ENCODE assay signal across 8 cellular contexts in genomic region chr20:50987493-50988210, GRCh38. TPM values are rescaled to one million over a fixed set of nuclear protein-coding genes. Genes with fewer than 3 reads are reported as not detected.
DNase-seq lines count a peak whose midpoint lies in the region; ATAC-seq, FAIRE-seq and TF ChIP-seq lines count a peak whose summit lies in the region.

No MANE protein-coding gene starts in this region.

- FAIRE-seq in A549 (lab: Jason Lieb, UNC): no peak

- peak; percentile 96 for ATAC-seq in A549
- ATAC-seq in HG02852 (IDR thresholded peaks at IDR 0.05; ENCODE audit: unreplicated experiment): no peak

- TF ChIP-seq CTCF in A549 (IDR thresholded peaks at IDR 0.05): peak; percentile 92
- peak; percentile 77 for TF ChIP-seq CTCF in GM13977 (IDR thresholded peaks at IDR 0.05; ENCODE audit: extremely low read depth, insufficient read depth, missing control alignments)

- in situ Hi-C loops in GM13977 (cut with MboI; ENCODE audit: low pct_unique_long_range_greater_than_20kb, low sequenced_read_pairs, unreplicated experiment): loop anchor here (25.0 kb wide), 1 partner anchor 650 kb away; no protein-coding TSS in a partner anchor

- no peak for TF ChIP-seq EP300 in A549 (IDR thresholded peaks at IDR 0.05)

- no peak for TF ChIP-seq POLR2A in A549 (IDR thresholded peaks at IDR 0.05; ENCODE audit: low read length)

- H3K4me3 ChIP-seq in A549: no peak overlapping the region
- no peak overlapping the region for H3K4me3 ChIP-seq in SK-N-MC

- H3K9ac ChIP-seq in SK-N-MC (ENCODE audit: insufficient read length): no peak overlapping the region

- H3K36me3 ChIP-seq in SK-N-MC (ENCODE audit: insufficient read depth, low read length): no peaks in the 10 kb centered on the region

- POLR2A ChIA-PET in A549 (lab: Yijun Ruan, JAX): interaction anchor here (0.6 to 1.0 kb wide), 5 partner anchors 30 to 643 kb away, joined by 3 to 10 read pairs (median 3); partner anchors contain the start of gene DPM1

- H3K27ac ChIP-seq in A549 (peak overlapping the region; percentile 38 to 75; a peak in 3 of 6 replicates), SK-N-MC (no peak overlapping the region)

- H3K9me3 ChIP-seq in A549: no peaks in the 10 kb centered on the region
- H3K9me3 ChIP-seq in SK-N-MC (ENCODE audit: low read depth, low read length): no peaks in the 10 kb centered on the region

- CTCF ChIA-PET in A549 (lab: Yijun Ruan, JAX): interaction anchor here (0.6 to 20.8 kb wide), 107 partner anchors 9 to 1186 kb away, joined by 3 to 565 read pairs (median 4); partner anchors contain the start of genes ADNP, BCAS4, DPM1 and MOCS3

- intact Hi-C loops in posterior cingulate gyrus (cut with DNase I): loop anchor here (1.0 to 10.0 kb wide), 3 partner anchors 319 to 1097 kb away; no protein-coding TSS in a partner anchor

- TF ChIP-seq RAD21 in A549 (conservative IDR thresholded peaks at IDR 0.05 in 1 of 2, IDR thresholded peaks at IDR 0.05 in 1 of 2): peak; percentile 96 to 98

- peak overlapping the region; percentile 56 for H3K4me2 ChIP-seq in A549

- DNase-seq in A549 (ENCODE audit: low read depth in 1 of 2, low spot score in 1 of 2) (peak; percentile 76 to 92), GM13977 (ENCODE audit: low spot score) (peak; percentile 73), NCI-H1092 (lab: John Stamatoyannopoulos, UW) (peak; percentile 65), SK-N-MC (ENCODE audit: low read depth, low spot score) (peak; percentile 52), globus pallidus (ENCODE audit: low spot score) (peak; percentile 73), posterior cingulate gyrus (peak in 7 of 10 donors; percentile 28 to 90 (median 57))
- peak; percentile 47 for DNase-seq in activated naive CD4-positive, alpha-beta T cell treated with Interleukin-2 at 50 U/mL for 16 hours

- 6% methylated on average over 12 of the region's 13 CpGs for WGBS in A549 (ENCODE audit: missing lambda C conversion rate)

- H3K4me1 ChIP-seq in A549: peaks cover 4% of the 10 kb centered on the region; the same call in 2 of the 3 replicates

TF ChIP-seq in A549, 52 proteins besides CTCF, POLR2A, EP300 and RAD21:
- TF ChIP-seq SMC3 (IDR thresholded peaks at IDR 0.05) (peak; percentile 90), REST (IDR thresholded peaks at IDR 0.05) (no peak), BCL3 (IDR thresholded peaks at IDR 0.05) (no peak), CBX8 (IDR thresholded peaks at IDR 0.05) (no peak), USF2 (IDR thresholded peaks at IDR 0.05) (no peak)

RNA-seq across cellular contexts. Expression of gene MOCS3, which starts 29.0 kb away (rescaled TPM):
- polyA plus RNA-seq in A549 (2011; rRNA removed): 4.4 and 4.8 TPM in 2 replicates
- polyA plus RNA-seq in A549 (2012; cell fraction: cytosol; rRNA removed): 4.0 and 5.9 TPM in 2 replicates
- polyA plus RNA-seq in A549 (2012; cell fraction: nucleus; rRNA removed): 6.0 and 6.6 TPM in 2 replicates
- 5.3 to 6.0 TPM (median 5.7 TPM) in 3 replicates for polyA plus RNA-seq in A549 (2017; fragmentation: RNase III; extraction: RNeasy Plus Mini Kit Qiagen cat#74134 plus additional on column Dnase treatment)
- 6.2 and 8.5 TPM in 2 replicates for polyA minus RNA-seq in A549 (2011; rRNA and poly(A)+ RNA removed)

RNA-seq across cellular contexts. Expression of gene DPM1, which starts 29.3 kb away (rescaled TPM):
- polyA plus RNA-seq in A549 (2011; rRNA removed): 49.0 and 104 TPM in 2 replicates
- 39.7 and 51.9 TPM in 2 replicates for polyA plus RNA-seq in A549 (2012; cell fraction: cytosol; rRNA removed)
- polyA plus RNA-seq in A549 (2012; cell fraction: nucleus; rRNA removed): 15.8 and 31.3 TPM in 2 replicates
- polyA plus RNA-seq in A549 (2017; fragmentation: RNase III; extraction: RNeasy Plus Mini Kit Qiagen cat#74134 plus additional on column Dnase treatment): 106 to 120 TPM (median 114 TPM) in 3 replicates
- polyA minus RNA-seq in A549 (2011; rRNA and poly(A)+ RNA removed): 18.4 and 25.7 TPM in 2 replicates

RNA-seq across cellular contexts. Expression of gene KCNG1, which starts 35.3 kb away (rescaled TPM):
- 8.5 and 9.7 TPM in 2 replicates for polyA plus RNA-seq in A549 (2011; rRNA removed)
- polyA plus RNA-seq in A549 (2012; cell fraction: cytosol; rRNA removed): 14.5 and 22.3 TPM in 2 replicates
- polyA plus RNA-seq in A549 (2012; cell fraction: nucleus; rRNA removed): 17.9 and 22.5 TPM in 2 replicates
- polyA plus RNA-seq in A549 (2017; fragmentation: RNase III; extraction: RNeasy Plus Mini Kit Qiagen cat#74134 plus additional on column Dnase treatment): 11.3 to 13.7 TPM (median 12.3 TPM) in 3 replicates
- 8.7 and 9.9 TPM in 2 replicates for polyA minus RNA-seq in A549 (2011; rRNA and poly(A)+ RNA removed)

RNA-seq across cellular contexts. Expression of gene ADNP, which starts 56.4 kb away (rescaled TPM):
- 36.7 and 54.9 TPM in 2 replicates for polyA plus RNA-seq in A549 (2011; rRNA removed)
- polyA plus RNA-seq in A549 (2012; cell fraction: cytosol; rRNA removed): 14.3 and 15.8 TPM in 2 replicates
- polyA plus RNA-seq in A549 (2012; cell fraction: nucleus; rRNA removed): 14.8 and 22.2 TPM in 2 replicates
- polyA plus RNA-seq in A549 (2017; fragmentation: RNase III; extraction: RNeasy Plus Mini Kit Qiagen cat#74134 plus additional on column Dnase treatment): 37.2 to 40.9 TPM (median 38.1 TPM) in 3 replicates
- polyA minus RNA-seq in A549 (2011; rRNA and poly(A)+ RNA removed): 58.0 and 60.5 TPM in 2 replicates
